ENCODE assay signal across 20 cellular contexts in the genomic region with DNA sequence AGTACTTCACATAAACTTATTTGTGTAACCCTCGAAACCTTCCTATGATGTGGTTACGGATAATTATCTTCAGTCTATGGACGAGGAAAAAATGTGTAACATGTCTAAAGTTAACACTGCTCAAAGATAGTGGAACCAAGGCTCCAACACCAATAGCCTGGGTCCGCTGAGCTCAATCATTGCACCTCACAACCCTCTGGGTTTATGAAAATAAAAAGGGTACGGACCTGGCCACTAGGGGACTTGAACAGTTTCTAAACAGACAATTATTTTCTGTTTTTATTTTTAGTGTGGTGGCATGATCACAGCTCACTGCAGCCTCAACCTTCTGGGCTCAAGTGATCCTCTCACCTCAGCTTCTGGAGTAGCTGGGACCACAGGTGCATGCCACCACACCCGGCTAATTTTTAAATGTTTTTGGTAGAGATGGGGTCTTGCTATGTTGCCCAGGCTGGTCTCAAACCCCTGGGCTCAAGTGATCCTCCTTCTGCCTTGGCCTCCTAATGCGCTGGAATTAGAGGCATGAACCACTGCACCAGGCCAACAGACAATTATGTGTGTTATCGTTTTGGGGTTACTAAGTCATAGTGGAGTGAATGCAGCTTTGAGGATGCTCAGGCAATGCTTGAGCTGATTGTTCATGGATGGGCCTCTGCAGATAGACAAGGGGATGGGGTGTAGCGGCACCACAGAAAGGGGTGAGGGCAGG. TPM values are rescaled to one million over a fixed set of nuclear protein-coding genes. Genes with fewer than 3 reads are reported as not detected.
DNase-seq lines count a peak whose midpoint lies in the region; ATAC-seq and TF ChIP-seq lines count a peak whose summit lies in the region.
"Had no signal": no experiment of that assay in that cellular context is flagged by ENCODE, and none has a peak within 500 bp of the region (broad histone marks: within the 10 kb centered on the region; RNA-seq: fewer than 3 reads in every experiment).

No MANE protein-coding gene starts in this region.

- H3K4me3 ChIP-seq in osteoblast (ENCODE audit: insufficient read depth, low read length) (no peak overlapping the region), thyroid gland (replicated peaks in 1 of 3) (no peak overlapping the region)
- H3K4me3 ChIP-seq: A549, BLaER1, smooth muscle cell, vagina had no signal

- no peaks in the 10 kb centered on the region for H3K27me3 Mint-ChIP-seq in activated T-cell treated with anti-CD3 and anti-CD28 coated beads, Interleukin-2, amount 50 U/mL, for 24 hours
- H3K27me3 Mint-ChIP-seq in T-helper 2 cell treated with Interferon-gamma antibody and Interleukin-4, amounts not matched to agents 5 μg/mL and 100 μg/mL, for 36 hours (ENCODE audit: low read depth), result no peaks in the 10 kb centered on the region
- no peaks in the 10 kb centered on the region for H3K27me3 Mint-ChIP-seq in effector memory CD8-positive, alpha-beta T cell
- H3K27me3 Mint-ChIP-seq: activated naive CD4-positive, alpha-beta T cell treated with anti-CD3 and anti-CD28 coated beads, Interleukin-2, amount 50 U/mL, for 24 hours had no signal

- H3K9me3 Mint-ChIP-seq in activated T-cell treated with anti-CD3 and anti-CD28 coated beads, Interleukin-2, amount 50 U/mL, for 24 hours, result no peaks in the 10 kb centered on the region
- H3K9me3 Mint-ChIP-seq in T-helper 2 cell treated with Interferon-gamma antibody and Interleukin-4, amounts not matched to agents 5 μg/mL and 100 μg/mL, for 36 hours, result no peaks in the 10 kb centered on the region
- H3K9me3 Mint-ChIP-seq in effector memory CD8-positive, alpha-beta T cell, result no peaks in the 10 kb centered on the region
- H3K9me3 Mint-ChIP-seq: activated naive CD4-positive, alpha-beta T cell treated with anti-CD3 and anti-CD28 coated beads, Interleukin-2, amount 50 U/mL, for 24 hours; nephron progenitor cell had no signal

- 96 to 98% methylated on average over 9 of the region's 9 CpGs for WGBS in thyroid gland, 2 donors

- H3K36me3 ChIP-seq in osteoblast (ENCODE audit: insufficient read depth, low read length) (peaks cover 27% of the 10 kb centered on the region), thyroid gland (peaks cover 10 to 18% of the 10 kb centered on the region in 2 donors)

- no peaks in the 10 kb centered on the region for H3K9me3 ChIP-seq in osteoblast (ENCODE audit: low read depth, low read length)
- no peaks in the 10 kb centered on the region for H3K9me3 ChIP-seq in thyroid gland
- H3K9me3 ChIP-seq: A549, BLaER1, vagina had no signal

- no peak overlapping the region for H3K4me2 ChIP-seq in osteoblast (ENCODE audit: insufficient read depth, low read length)
- H3K4me2 ChIP-seq: A549, BLaER1, smooth muscle cell had no signal

- TF ChIP-seq CTCF in osteoblast (IDR thresholded peaks at IDR 0.05; ENCODE audit: extremely low read depth, low read depth, low read length) (no peak), thyroid gland (IDR thresholded peaks at IDR 0.05) (no peak)

- H3K27ac Mint-ChIP-seq in activated T-cell treated with anti-CD3 and anti-CD28 coated beads, Interleukin-2, amount 50 U/mL, for 24 hours, result peak overlapping the region; percentile 73
- peak overlapping the region; percentile 41 for H3K27ac Mint-ChIP-seq in T-helper 2 cell treated with Interferon-gamma antibody and Interleukin-4, amounts not matched to agents 5 μg/mL and 100 μg/mL, for 36 hours
- peak overlapping the region; percentile 83 to 98 for H3K27ac Mint-ChIP-seq in effector memory CD8-positive, alpha-beta T cell
- H3K27ac Mint-ChIP-seq: nephron progenitor cell had no signal

- no peak for ATAC-seq in effector memory CD8-positive, alpha-beta T cell (replicated peaks)
- ATAC-seq in Right ventricle myocardium superior (ENCODE audit: poor library complexity), result no peak

- intact Hi-C loops in thyroid gland (cut with DNase I), result no loop called here
- intact Hi-C loops in Right ventricle myocardium superior (cut with DNase I), result no loop called here

- H3K4me1 Mint-ChIP-seq in activated T-cell treated with anti-CD3 and anti-CD28 coated beads, Interleukin-2, amount 50 U/mL, for 24 hours (ENCODE audit: low read depth), result peaks cover 76% of the 10 kb centered on the region
- peaks cover 65% of the 10 kb centered on the region for H3K4me1 Mint-ChIP-seq in T-helper 2 cell treated with Interferon-gamma antibody and Interleukin-4, amounts not matched to agents 5 μg/mL and 100 μg/mL, for 36 hours (ENCODE audit: low read depth)
- peaks cover 69 to 89% of the 10 kb centered on the region in 2 donors for H3K4me1 Mint-ChIP-seq in effector memory CD8-positive, alpha-beta T cell (ENCODE audit: low read depth in 2 of 2)

- DNase-seq in activated T-cell treated with anti-CD3 and anti-CD28 coated beads, Interleukin-2, amount 50 U/mL, for 24 hours, result no peak
- DNase-seq in activated T-cell treated with anti-CD3 and anti-CD28 coated beads, Interleukin-2, amount 50 U/mL, for 1 hour, result no peak
- no peak for DNase-seq in T-helper 2 cell treated with Interferon-gamma antibody and Interleukin-4, amounts not matched to agents 5 μg/mL and 100 μg/mL, for 36 hours (ENCODE audit: low spot score)
- DNase-seq in effector memory CD8-positive, alpha-beta T cell, result no peak
- peak; percentile 44 for DNase-seq in osteoblast (ENCODE audit: insufficient read length, low spot score, missing footprints)
- DNase-seq in thyroid gland, result no peak
- DNase-seq in Right ventricle myocardium superior, result no peak
- no peak for DNase-seq in HT-29 (ENCODE audit: low spot score)
- DNase-seq: activated CD4-positive, alpha-beta T cell treated with anti-CD3 and anti-CD28 coated beads, Interleukin-2, amount 50 U/mL, for 4 hours; activated T-cell treated with anti-CD3 and anti-CD28 coated beads for 4 hours; hypothalamus; mammary epithelial cell; NCI-H524; nephron progenitor cell; stimulated activated CD4-positive, alpha-beta T cell treated with anti-CD3 and anti-CD28 coated beads, Interleukin-4, amount 100 ng/mL, for 1 hour had no signal

- no peaks in the 10 kb centered on the region for H3K27me3 ChIP-seq in osteoblast (ENCODE audit: insufficient read depth, low read length)
- H3K27me3 ChIP-seq in thyroid gland, result no peaks in the 10 kb centered on the region
- H3K27me3 ChIP-seq: BLaER1, vagina had no signal

- peaks cover 8% of the 10 kb centered on the region for H3K79me2 ChIP-seq in osteoblast (ENCODE audit: insufficient read depth, low read length)

- no peaks in the 10 kb centered on the region for H3K4me1 ChIP-seq in osteoblast (ENCODE audit: insufficient read depth, low read length)
- no peaks in the 10 kb centered on the region for H3K4me1 ChIP-seq in thyroid gland
- H3K4me1 ChIP-seq: A549, vagina had no signal

- no peak overlapping the region for H3K27ac ChIP-seq in osteoblast (ENCODE audit: low read depth, low read length)
- no peak overlapping the region for H3K27ac ChIP-seq in thyroid gland
- H3K27ac ChIP-seq: A549, BLaER1, vagina had no signal

- H4K20me1 ChIP-seq in osteoblast (ENCODE audit: insufficient read depth, low read length), result no peaks in the 10 kb centered on the region

- H3K4me3 Mint-ChIP-seq in activated T-cell treated with anti-CD3 and anti-CD28 coated beads, Interleukin-2, amount 50 U/mL, for 24 hours, result no peak overlapping the region
- no peak overlapping the region for H3K4me3 Mint-ChIP-seq in T-helper 2 cell treated with Interferon-gamma antibody and Interleukin-4, amounts not matched to agents 5 μg/mL and 100 μg/mL, for 36 hours
- H3K4me3 Mint-ChIP-seq in effector memory CD8-positive, alpha-beta T cell, result peak overlapping the region; percentile 49 to 59
- H3K4me3 Mint-ChIP-seq: activated naive CD4-positive, alpha-beta T cell treated with anti-CD3 and anti-CD28 coated beads, Interleukin-2, amount 50 U/mL, for 24 hours; nephron progenitor cell had no signal

- H2AFZ ChIP-seq in osteoblast (ENCODE audit: low read length), result no peak overlapping the region

- TF ChIP-seq POLR2A in thyroid gland (IDR thresholded peaks at IDR 0.05), result no peak

- H3K36me3 Mint-ChIP-seq in activated T-cell treated with anti-CD3 and anti-CD28 coated beads, Interleukin-2, amount 50 U/mL, for 24 hours (ENCODE audit: low read depth), result peaks cover 94% of the 10 kb centered on the region
- H3K36me3 Mint-ChIP-seq in T-helper 2 cell treated with Interferon-gamma antibody and Interleukin-4, amounts not matched to agents 5 μg/mL and 100 μg/mL, for 36 hours (ENCODE audit: low read depth), result peaks cover 81% of the 10 kb centered on the region
- peaks cover 95% of the 10 kb centered on the region for H3K36me3 Mint-ChIP-seq in effector memory CD8-positive, alpha-beta T cell (ENCODE audit: insufficient read depth)

RNA-seq across cellular contexts. Expression of a gene that starts 10.1 kb away (rescaled TPM):
- total RNA-seq in osteoblast (19.4 and 23.2 TPM in 2 replicates), thyroid gland (10 to 100 TPM in 2 of 4 donors, 1 to 10 TPM in 2; 8.7 to 14.1 (median 9.6) TPM), Right ventricle myocardium superior (2.8 TPM)
- total RNA-seq in HT-29 (2014; rRNA removed; shearing (Covaris generic)), result 19.4 and 20.1 TPM in 2 replicates

Comparison
In these comparisons a context has a peak if more than half of its experiments do, and no peak if none do; other contexts are left out.
1. H3K4me3 Mint-ChIP-seq: peak in effector memory CD8-positive, alpha-beta T cell (2 of 2); none in activated T-cell treated with anti-CD3 and anti-CD28 coated beads, Interleukin-2, amount 50 U/mL, for 24 hours (single experiment) and T-helper 2 cell treated with Interferon-gamma antibody and Interleukin-4, amounts not matched to agents 5 μg/mL and 100 μg/mL, for 36 hours (single experiment).
2. Peak in every context shown above with its lines, with median percentiles within 50 percentile points of each other: H3K27ac Mint-ChIP-seq.